In the genomic region with DNA sequence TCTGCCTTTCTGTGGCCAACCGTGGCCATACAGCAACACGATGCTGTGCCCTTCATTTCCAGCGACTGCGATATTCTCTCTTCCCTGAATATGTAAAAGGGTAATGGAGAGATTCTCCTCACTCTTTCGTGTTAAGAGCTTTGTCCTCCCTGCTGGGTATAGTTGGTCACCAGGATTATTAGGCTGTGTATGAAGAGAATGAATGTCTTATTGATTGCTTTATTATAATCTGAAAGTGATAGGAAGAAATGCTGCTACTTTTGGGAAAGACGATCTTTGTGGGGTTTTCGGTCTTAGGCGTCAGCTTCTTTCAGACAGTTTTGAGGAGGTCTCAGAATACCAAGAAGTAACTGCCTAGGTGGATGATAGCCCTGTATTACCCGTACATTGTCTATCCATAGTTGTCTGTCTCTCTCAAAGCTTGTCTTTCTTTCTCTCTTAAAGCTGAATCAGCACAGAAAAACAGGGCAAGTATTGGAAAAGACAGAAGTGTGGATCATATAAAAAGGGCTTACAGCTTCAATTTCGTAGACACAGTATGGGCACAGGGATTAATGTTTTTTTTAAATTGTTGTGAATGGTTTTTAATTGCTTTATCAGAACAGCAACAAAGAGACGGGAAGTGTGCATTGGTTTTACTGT, we compare ENCODE assay signal across 1 cellular context.
TF ChIP-seq lines count a peak whose summit lies in the region.

No MANE protein-coding gene starts in this region.

TF ChIP-seq in SK-N-SH treated with all-trans-retinoic acid at 6 μM for 48 hours, 23 proteins besides CTCF, POLR2A, EP300 and RAD21 (continued from another document):
- TF ChIP-seq TSHZ2 (CRISPR knock-in tag; IDR thresholded peaks at IDR 0.05), result no peak
- TF ChIP-seq ARNTL (CRISPR knock-in tag; IDR thresholded peaks at IDR 0.05; ENCODE audit: borderline replicate concordance, low read depth), result no peak
- no peak for TF ChIP-seq ZNF8 (CRISPR knock-in tag; IDR thresholded peaks at IDR 0.05)
- TF ChIP-seq, protein P1, sequence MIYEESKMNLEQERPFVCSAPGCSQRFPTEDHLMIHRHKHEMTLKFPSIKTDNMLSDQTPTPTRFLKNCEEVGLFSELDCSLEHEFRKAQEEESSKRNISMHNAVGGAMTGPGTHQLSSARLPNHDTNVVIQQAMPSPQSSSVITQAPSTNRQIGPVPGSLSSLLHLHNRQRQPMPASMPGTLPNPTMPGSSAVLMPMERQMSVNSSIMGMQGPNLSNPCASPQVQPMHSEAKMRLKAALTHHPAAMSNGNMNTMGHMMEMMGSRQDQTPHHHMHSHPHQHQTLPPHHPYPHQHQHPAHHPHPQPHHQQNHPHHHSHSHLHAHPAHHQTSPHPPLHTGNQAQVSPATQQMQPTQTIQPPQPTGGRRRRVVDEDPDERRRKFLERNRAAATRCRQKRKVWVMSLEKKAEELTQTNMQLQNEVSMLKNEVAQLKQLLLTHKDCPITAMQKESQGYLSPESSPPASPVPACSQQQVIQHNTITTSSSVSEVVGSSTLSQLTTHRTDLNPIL (CRISPR knock-in tag; IDR thresholded peaks at IDR 0.05; ENCODE audit: low read depth), result no peak
TF ChIP-seq in SK-N-SH treated with all-trans-retinoic acid at 6 μM for 48 hours: peak in this region for 0.
